In genomic region chr1:48027533-48027835, GRCh38 we compare ENCODE assay signal across 37 cellular contexts. TPM values are rescaled to one million over a fixed set of nuclear protein-coding genes. Genes with fewer than 3 reads are reported as not detected.
"Had no signal": no experiment of that assay in that cellular context is flagged by ENCODE, and none has a peak within 500 bp of the region (broad histone marks: within the 10 kb centered on the region; RNA-seq: fewer than 3 reads in every experiment).

No MANE protein-coding gene starts in this region.

- H3K36me3 Mint-ChIP-seq: activated CD4-positive, alpha-beta memory T cell treated with anti-CD3 and anti-CD28 coated beads for 36 hours; activated CD8-positive, alpha-beta memory T cell treated with anti-CD3 and anti-CD28 coated beads, Interleukin-2, amount 10 ng/mL, durations not matched to agents 7 days and 5 days; activated naive CD4-positive, alpha-beta T cell treated with anti-CD3 and anti-CD28 coated beads, Interleukin-2, amount 50 U/mL, for 24 hours; activated naive CD8-positive, alpha-beta T cell treated with anti-CD3 and anti-CD28 coated beads for 36 hours had no signal

- H3K4me1 ChIP-seq: adrenal gland, body of pancreas, colonic mucosa, esophagus muscularis mucosa, heart left ventricle had no signal

- DNase-seq: activated CD4-positive, alpha-beta memory T cell treated with anti-CD3 and anti-CD28 coated beads for 36 hours; activated CD4-positive, alpha-beta T cell treated with anti-CD3 and anti-CD28 coated beads for 36 hours; activated CD4-positive, alpha-beta T cell treated with anti-CD3 and anti-CD28 coated beads, Interleukin-2, amount 10 ng/mL, durations not matched to agents 24 days and 14 days; activated CD4-positive, CD25-positive, alpha-beta regulatory T cell; activated CD4-positive, CD25-positive, alpha-beta regulatory T cell treated with anti-CD3 and anti-CD28 coated beads, Interleukin-2, amount 50 U/mL, for 72 hours; activated CD8-positive, alpha-beta memory T cell treated with anti-CD3 and anti-CD28 coated beads, Interleukin-2, amount 10 ng/mL, durations not matched to agents 7 days and 5 days; activated CD8-positive, alpha-beta memory T cell treated with anti-CD3 and anti-CD28 coated beads, Interleukin-2, amount 50 U/mL, for 4 hours; activated CD8-positive, alpha-beta T cell treated with anti-CD3 and anti-CD28 coated beads, Interleukin-2, amount 10 ng/mL, durations not matched to agents 7 days and 5 days; activated effector memory CD4-positive, alpha-beta T cell treated with anti-CD3 and anti-CD28 coated beads, Interleukin-2, amount 50 U/mL, for 16 hours; activated naive CD4-positive, alpha-beta T cell treated with anti-CD3 and anti-CD28 coated beads for 36 hours; activated naive CD8-positive, alpha-beta T cell treated with anti-CD3 and anti-CD28 coated beads for 36 hours; activated naive CD8-positive, alpha-beta T cell treated with anti-CD3 and anti-CD28 coated beads, Interleukin-2, amount 50 U/mL, for 24 hours; activated T-cell treated with anti-CD3 and anti-CD28 coated beads, Interleukin-2, amount 50 U/mL, for 1 hour; activated T-cell treated with anti-CD3 and anti-CD28 coated beads, Interleukin-2, amount 50 U/mL, for 48 hours; amygdala; aorta; body of pancreas; central memory CD4-positive, alpha-beta T cell; cerebellar nuclear complex; colonic mucosa; dorsolateral prefrontal cortex; effector memory CD4-positive, alpha-beta T cell; erythroblast; foreskin keratinocyte; gastrocnemius medialis; glutamatergic neuron; heart left ventricle; T-helper 1 cell; T-helper 2 cell had no signal

- H3K27ac ChIP-seq: adrenal gland, body of pancreas, cardiac muscle cell, colonic mucosa, dorsolateral prefrontal cortex, esophagus muscularis mucosa, foreskin keratinocyte, heart left ventricle had no signal

- H3K27me3 ChIP-seq: adrenal gland, body of pancreas, cardiac muscle cell, colonic mucosa, esophagus muscularis mucosa, foreskin keratinocyte, gastrocnemius medialis, heart left ventricle had no signal

- H3K9me3 ChIP-seq: adrenal gland, body of pancreas, colonic mucosa, esophagus muscularis mucosa, gastrocnemius medialis, heart left ventricle had no signal

- H3K4me3 Mint-ChIP-seq: activated CD4-positive, alpha-beta memory T cell treated with anti-CD3 and anti-CD28 coated beads for 36 hours; activated CD4-positive, alpha-beta T cell treated with anti-CD3 and anti-CD28 coated beads for 36 hours; activated CD4-positive, alpha-beta T cell treated with anti-CD3 and anti-CD28 coated beads, Interleukin-2, amount 10 ng/mL, durations not matched to agents 24 days and 14 days; activated CD8-positive, alpha-beta memory T cell treated with anti-CD3 and anti-CD28 coated beads, Interleukin-2, amount 10 ng/mL, durations not matched to agents 7 days and 5 days; activated CD8-positive, alpha-beta T cell treated with anti-CD3 and anti-CD28 coated beads, Interleukin-2, amount 10 ng/mL, durations not matched to agents 7 days and 5 days; activated naive CD4-positive, alpha-beta T cell treated with anti-CD3 and anti-CD28 coated beads for 36 hours; activated naive CD4-positive, alpha-beta T cell treated with anti-CD3 and anti-CD28 coated beads, Interleukin-2, amount 50 U/mL, for 24 hours; activated naive CD8-positive, alpha-beta T cell treated with anti-CD3 and anti-CD28 coated beads for 36 hours; activated naive CD8-positive, alpha-beta T cell treated with anti-CD3 and anti-CD28 coated beads, Interleukin-2, amount 50 U/mL, for 24 hours; activated T-helper 1 cell treated with anti-CD3 and anti-CD28 coated beads, Interleukin-12 subunit alpha, Interleukin-12 subunit beta, Interleukin-2, Interleukin-4 antibody, amounts not matched to agents 30 ng/mL and 10 ng/mL and 1 ng/mL, durations not matched to agents 14 hours and 24 hours and 36 hours; dendritic cell treated with granulocyte-macrophage colony-stimulating factor and Interleukin-4, amounts not matched to agents 40 ng/mL and 50 ng/mL, for 4 days had no signal

- H3K36me3 ChIP-seq: adrenal gland, cardiac muscle cell, colonic mucosa, esophagus muscularis mucosa, gastrocnemius medialis, heart left ventricle had no signal

- H3K4me3 ChIP-seq: adrenal gland, body of pancreas, cardiac muscle cell, colonic mucosa, dorsolateral prefrontal cortex, esophagus muscularis mucosa, gastrocnemius medialis, heart left ventricle had no signal

- H3K4me1 Mint-ChIP-seq: activated CD4-positive, alpha-beta T cell treated with anti-CD3 and anti-CD28 coated beads for 36 hours; activated CD4-positive, alpha-beta T cell treated with anti-CD3 and anti-CD28 coated beads, Interleukin-2, amount 10 ng/mL, durations not matched to agents 24 days and 14 days; activated CD8-positive, alpha-beta memory T cell treated with anti-CD3 and anti-CD28 coated beads, Interleukin-2, amount 10 ng/mL, durations not matched to agents 7 days and 5 days; activated naive CD4-positive, alpha-beta T cell treated with anti-CD3 and anti-CD28 coated beads, Interleukin-2, amount 50 U/mL, for 24 hours; activated naive CD8-positive, alpha-beta T cell treated with anti-CD3 and anti-CD28 coated beads for 36 hours; activated naive CD8-positive, alpha-beta T cell treated with anti-CD3 and anti-CD28 coated beads, Interleukin-2, amount 50 U/mL, for 24 hours had no signal

- ATAC-seq: activated CD4-positive, alpha-beta T cell treated with anti-CD3 and anti-CD28 coated beads for 36 hours; activated CD8-positive, alpha-beta memory T cell treated with anti-CD3 and anti-CD28 coated beads, Interleukin-2, amount 10 ng/mL, durations not matched to agents 7 days and 5 days; activated CD8-positive, alpha-beta T cell treated with anti-CD3 and anti-CD28 coated beads, Interleukin-2, amount 10 ng/mL, durations not matched to agents 7 days and 5 days; activated naive CD8-positive, alpha-beta T cell treated with anti-CD3 and anti-CD28 coated beads, Interleukin-2, amount 50 U/mL, for 24 hours; body of pancreas; gastrocnemius medialis; heart left ventricle had no signal

- H3K27ac Mint-ChIP-seq: activated CD4-positive, alpha-beta memory T cell treated with anti-CD3 and anti-CD28 coated beads for 36 hours; activated CD4-positive, alpha-beta T cell treated with anti-CD3 and anti-CD28 coated beads for 36 hours; activated CD4-positive, alpha-beta T cell treated with anti-CD3 and anti-CD28 coated beads, Interleukin-2, amount 10 ng/mL, durations not matched to agents 24 days and 14 days; activated CD8-positive, alpha-beta memory T cell treated with anti-CD3 and anti-CD28 coated beads, Interleukin-2, amount 10 ng/mL, durations not matched to agents 7 days and 5 days; activated CD8-positive, alpha-beta T cell treated with anti-CD3 and anti-CD28 coated beads, Interleukin-2, amount 10 ng/mL, durations not matched to agents 7 days and 5 days; activated naive CD4-positive, alpha-beta T cell treated with anti-CD3 and anti-CD28 coated beads for 36 hours; activated naive CD4-positive, alpha-beta T cell treated with anti-CD3 and anti-CD28 coated beads, Interleukin-2, amount 50 U/mL, for 24 hours; activated naive CD8-positive, alpha-beta T cell treated with anti-CD3 and anti-CD28 coated beads for 36 hours; activated naive CD8-positive, alpha-beta T cell treated with anti-CD3 and anti-CD28 coated beads, Interleukin-2, amount 50 U/mL, for 24 hours; activated T-helper 1 cell treated with anti-CD3 and anti-CD28 coated beads, Interleukin-12 subunit alpha, Interleukin-12 subunit beta, Interleukin-2, Interleukin-4 antibody, amounts not matched to agents 30 ng/mL and 10 ng/mL and 1 ng/mL, durations not matched to agents 14 hours and 24 hours and 36 hours; activated T-helper 2 cell treated with anti-CD3 and anti-CD28 coated beads, Interferon-gamma antibody, Interleukin-2, Interleukin-4, amounts not matched to agents 10 μg/mL and 5 μg/mL and 100 μg/mL, durations not matched to agents 14 hours and 24 hours and 36 hours; dendritic cell treated with granulocyte-macrophage colony-stimulating factor and Interleukin-4, amounts not matched to agents 40 ng/mL and 50 ng/mL, for 4 days had no signal

- H3K27me3 Mint-ChIP-seq: activated CD4-positive, alpha-beta T cell treated with anti-CD3 and anti-CD28 coated beads, Interleukin-2, amount 10 ng/mL, durations not matched to agents 24 days and 14 days; dendritic cell treated with granulocyte-macrophage colony-stimulating factor and Interleukin-4, amounts not matched to agents 40 ng/mL and 50 ng/mL, for 4 days had no signal

- H3K9me3 Mint-ChIP-seq: activated CD4-positive, alpha-beta memory T cell treated with anti-CD3 and anti-CD28 coated beads for 36 hours; activated CD4-positive, alpha-beta T cell treated with anti-CD3 and anti-CD28 coated beads, Interleukin-2, amount 10 ng/mL, durations not matched to agents 24 days and 14 days; activated naive CD4-positive, alpha-beta T cell treated with anti-CD3 and anti-CD28 coated beads for 36 hours; activated naive CD4-positive, alpha-beta T cell treated with anti-CD3 and anti-CD28 coated beads, Interleukin-2, amount 50 U/mL, for 24 hours; activated naive CD8-positive, alpha-beta T cell treated with anti-CD3 and anti-CD28 coated beads for 36 hours; activated naive CD8-positive, alpha-beta T cell treated with anti-CD3 and anti-CD28 coated beads, Interleukin-2, amount 50 U/mL, for 24 hours; activated T-helper 1 cell treated with anti-CD3 and anti-CD28 coated beads, Interleukin-12 subunit alpha, Interleukin-12 subunit beta, Interleukin-2, Interleukin-4 antibody, amounts not matched to agents 30 ng/mL and 10 ng/mL and 1 ng/mL, durations not matched to agents 14 hours and 24 hours and 36 hours; activated T-helper 2 cell treated with anti-CD3 and anti-CD28 coated beads, Interferon-gamma antibody, Interleukin-2, Interleukin-4, amounts not matched to agents 10 μg/mL and 5 μg/mL and 100 μg/mL, durations not matched to agents 14 hours and 24 hours and 36 hours; dendritic cell treated with granulocyte-macrophage colony-stimulating factor and Interleukin-4, amounts not matched to agents 40 ng/mL and 50 ng/mL, for 4 days had no signal

RNA-seq across cellular contexts. Expression of gene TRABD2B, which starts 30.3 kb away (rescaled TPM):
- total RNA-seq: activated CD4-positive, alpha-beta memory T cell treated with anti-CD3 and anti-CD28 coated beads for 36 hours; activated CD4-positive, alpha-beta T cell treated with anti-CD3 and anti-CD28 coated beads for 36 hours; activated CD4-positive, alpha-beta T cell treated with anti-CD3 and anti-CD28 coated beads, Interleukin-2, amount 10 ng/mL, durations not matched to agents 24 days and 14 days; activated CD8-positive, alpha-beta memory T cell treated with anti-CD3 and anti-CD28 coated beads for 36 hours; activated CD8-positive, alpha-beta memory T cell treated with anti-CD3 and anti-CD28 coated beads, Interleukin-2, amount 10 ng/mL, durations not matched to agents 7 days and 5 days; activated CD8-positive, alpha-beta T cell treated with anti-CD3 and anti-CD28 coated beads, Interleukin-2, amount 10 ng/mL, durations not matched to agents 7 days and 5 days; activated naive CD4-positive, alpha-beta T cell treated with anti-CD3 and anti-CD28 coated beads for 36 hours; activated naive CD8-positive, alpha-beta T cell treated with anti-CD3 and anti-CD28 coated beads for 36 hours; activated T-helper 1 cell treated with anti-CD3 and anti-CD28 coated beads, Interleukin-12 subunit alpha, Interleukin-12 subunit beta, Interleukin-2, Interleukin-4 antibody, amounts not matched to agents 30 ng/mL and 10 ng/mL and 1 ng/mL, durations not matched to agents 14 hours and 24 hours and 36 hours; activated T-helper 2 cell treated with anti-CD3 and anti-CD28 coated beads, Interferon-gamma antibody, Interleukin-2, Interleukin-4, amounts not matched to agents 10 μg/mL and 5 μg/mL and 100 μg/mL, durations not matched to agents 14 hours and 24 hours and 36 hours had no signal
